ENCODE assay signal across 9 cellular contexts in the genomic region with DNA sequence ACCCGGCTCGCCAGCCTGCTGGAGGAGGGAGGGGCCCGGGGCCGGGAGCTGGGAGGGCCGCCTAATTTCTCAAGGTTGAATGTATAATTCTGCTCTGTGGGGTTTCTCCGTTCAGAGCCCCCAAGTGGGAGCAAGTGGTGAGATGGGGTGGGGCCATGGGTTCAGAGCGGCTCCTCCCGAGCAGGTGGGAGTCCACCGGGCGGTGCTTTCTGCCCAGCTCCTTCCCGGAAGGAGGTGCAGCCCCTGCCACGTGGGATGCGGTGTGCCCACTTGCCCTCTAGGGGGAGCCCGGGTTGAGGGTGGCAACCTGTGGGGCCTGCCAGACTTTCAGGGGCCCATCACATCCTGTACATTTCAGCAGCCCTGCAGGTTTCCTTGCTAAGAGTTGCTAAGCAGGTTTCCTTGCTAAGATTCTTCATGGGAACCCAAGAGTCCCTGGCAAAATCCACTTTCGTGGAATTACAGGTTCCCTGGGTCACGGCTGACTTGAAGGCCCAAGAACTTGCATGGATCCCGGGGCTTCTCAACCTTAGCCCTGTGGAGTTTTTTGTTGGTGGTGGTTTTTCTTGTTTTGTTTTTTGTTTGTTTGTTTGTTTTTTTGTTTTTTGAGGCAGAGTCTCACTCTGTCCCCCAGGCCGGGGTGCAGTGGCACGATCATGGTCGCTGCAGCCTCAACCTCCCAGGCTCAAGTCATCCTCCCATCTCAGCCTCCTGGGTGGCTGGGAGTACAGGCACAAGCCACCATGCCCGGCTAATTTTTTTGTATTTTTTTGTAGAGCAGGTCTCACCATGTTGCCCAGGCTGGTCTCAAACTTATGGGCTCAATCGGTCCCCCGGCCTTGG.
DNase-seq lines count a peak whose midpoint lies in the region; ATAC-seq and TF ChIP-seq lines count a peak whose summit lies in the region.
"Had no signal": no experiment of that assay in that cellular context is flagged by ENCODE, and none has a peak within 500 bp of the region (broad histone marks: within the 10 kb centered on the region; RNA-seq: fewer than 3 reads in every experiment).

No MANE protein-coding gene starts in this region.

- H3K4me3 Mint-ChIP-seq in mesothelial cell of epicardium: no peak overlapping the region
- H3K4me3 Mint-ChIP-seq: dendritic cell treated with granulocyte-macrophage colony-stimulating factor and Interleukin-4, amounts not matched to agents 40 ng/mL and 50 ng/mL, for 4 days had no signal

- no peaks in the 10 kb centered on the region for H3K27me3 Mint-ChIP-seq in mesothelial cell of epicardium (ENCODE audit: low read depth)

- TF ChIP-seq CTCF in GM10266 (IDR thresholded peaks at IDR 0.05; ENCODE audit: control insufficient read depth, insufficient read depth, low read depth, missing control alignments): peak; percentile 57
- peak; percentile 63 for TF ChIP-seq CTCF in cardiac fibroblast (IDR thresholded peaks at IDR 0.05; ENCODE audit: low read depth, low read length)
- TF ChIP-seq CTCF in mesothelial cell of epicardium (IDR thresholded peaks at IDR 0.05; ENCODE audit: unreplicated experiment): peak; percentile 74

- DNase-seq in GM10266 (ENCODE audit: extremely low spot score) (peak; percentile 68), NCI-H1694 (lab: John Stamatoyannopoulos, UW) (peak; percentile 49), cardiac fibroblast (ENCODE audit: low read depth in 2 of 2) (peak; percentile 16 to 39), mesothelial cell of epicardium (ENCODE audit: low spot score in 2 of 2, unreplicated experiment in 2 of 2) (peak; percentile 47 to 76)
- peak; percentile 44 to 56 (median 49) for DNase-seq in activated CD4-positive, CD25-positive, alpha-beta regulatory T cell (lab: John Stamatoyannopoulos, UW)
- DNase-seq in stimulated activated CD8-positive, alpha-beta memory T cell treated with anti-CD3 and anti-CD28 coated beads, Interleukin-7, amount 100 ng/mL, for 48 hours (ENCODE audit: extremely low read depth in 1 of 2, low read depth in 1 of 2): peak; percentile 56 to 66

- no peaks in the 10 kb centered on the region for H3K9me3 Mint-ChIP-seq in mesothelial cell of epicardium

- H3K36me3 Mint-ChIP-seq in mesothelial cell of epicardium: no peaks in the 10 kb centered on the region

- no peak overlapping the region for H3K27ac Mint-ChIP-seq in mesothelial cell of epicardium
- H3K27ac Mint-ChIP-seq: dendritic cell treated with granulocyte-macrophage colony-stimulating factor and Interleukin-4, amounts not matched to agents 40 ng/mL and 50 ng/mL, for 4 days had no signal

- ATAC-seq in GM21447 (IDR thresholded peaks at IDR 0.05; ENCODE audit: unreplicated experiment) (no peak), GM21528 (IDR thresholded peaks at IDR 0.05; ENCODE audit: low FRiP score, unreplicated experiment) (no peak)

- peaks cover 22% of the 10 kb centered on the region for H3K4me1 Mint-ChIP-seq in mesothelial cell of epicardium

- H3K4me3 ChIP-seq in cardiac fibroblast (replicated peaks in 1 of 2; ENCODE audit: low read depth in 2 of 2, low read length in 2 of 2): no peak overlapping the region
